8 cellular contexts compared by ENCODE assay signal in the genomic region with DNA sequence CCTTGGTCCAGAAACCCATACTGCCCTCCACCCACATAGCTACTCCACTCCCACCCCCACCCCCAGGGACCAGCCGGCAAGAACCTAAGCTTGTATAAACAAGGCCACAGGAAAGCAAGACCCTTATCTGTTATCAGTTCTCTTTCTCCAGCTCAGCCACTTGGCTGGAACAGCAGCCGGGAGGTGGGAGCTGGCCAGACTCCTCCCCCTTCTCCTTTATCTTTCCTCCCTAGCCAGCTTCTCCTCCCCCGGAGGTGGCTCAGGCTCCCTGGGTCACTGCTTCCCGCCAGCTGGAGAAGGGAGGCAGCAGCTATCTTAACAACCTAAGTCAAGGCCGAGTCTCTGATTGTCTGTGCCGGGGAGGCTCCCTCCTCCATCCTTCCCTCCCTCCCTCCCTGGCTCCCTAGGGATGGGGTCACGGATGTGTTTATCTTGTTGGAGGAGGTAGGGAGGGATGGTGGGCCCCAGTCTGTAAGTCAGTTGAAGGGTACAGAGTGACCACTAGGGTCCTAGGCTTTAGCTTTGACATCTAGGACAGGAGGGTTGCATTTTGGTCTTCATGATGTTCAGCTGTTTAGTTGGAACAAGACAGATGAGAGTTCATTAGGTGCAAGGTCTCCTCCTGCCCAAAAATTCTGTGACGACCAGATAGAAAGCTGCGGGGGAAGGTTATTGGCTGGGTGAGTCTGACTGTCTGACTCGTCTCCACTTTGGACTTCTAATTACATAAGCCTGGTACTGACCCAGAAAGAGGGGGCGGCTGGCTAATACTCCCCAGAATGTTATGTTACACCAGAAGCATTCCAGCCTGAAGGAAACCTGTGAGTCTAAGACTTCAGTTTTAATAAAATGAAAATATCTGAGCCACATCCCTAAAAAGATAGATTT. TPM values are rescaled to one million over a fixed set of nuclear protein-coding genes. Genes with fewer than 3 reads are reported as not detected.
DNase-seq lines count a peak whose midpoint lies in the region.

No MANE protein-coding gene starts in this region.

- intact Hi-C loops in cardiac septum (cut with DNase I) = no loop called here

- H3K36me3 ChIP-seq in SJCRH30 (no peaks in the 10 kb centered on the region), rectal smooth muscle tissue (ENCODE audit: control insufficient read depth, insufficient read depth, low read length) (no peaks in the 10 kb centered on the region)

- no peak overlapping the region for H3K9ac ChIP-seq in rectal smooth muscle tissue (ENCODE audit: low read length)

- DNase-seq in DMS 273 treated with DMSO at 0.1 percent for 48 hours (lab: John Stamatoyannopoulos, UW) = peak; percentile 77
- peak; percentile 67 to 78 for DNase-seq in SJCRH30
- DNase-seq in cardiac septum (ENCODE audit: low spot score) = peak; percentile 83
- no peak for DNase-seq in NCI-H510A treated with DMSO at 0.1 percent for 48 hours (lab: John Stamatoyannopoulos, UW)
- no peak for DNase-seq in activated CD8-positive, alpha-beta memory T cell treated with anti-CD3 and anti-CD28 coated beads for 24 hours
- DNase-seq in NCI-H1105 (lab: John Stamatoyannopoulos, UW) = no peak
- no peak for DNase-seq in activated naive CD4-positive, alpha-beta T cell treated with Interleukin-2 at 50 U/mL for 16 hours

- no peak overlapping the region for H3K4me3 ChIP-seq in SJCRH30
- no peak overlapping the region for H3K4me3 ChIP-seq in rectal smooth muscle tissue (ENCODE audit: low read length)

- no peaks in the 10 kb centered on the region for H3K9me3 ChIP-seq in SJCRH30 (replicated peaks)

- H3K27ac ChIP-seq in SJCRH30 = no peak overlapping the region
- peak overlapping the region; percentile 52 for H3K27ac ChIP-seq in rectal smooth muscle tissue (ENCODE audit: low read depth, low read length)

- H3K27me3 ChIP-seq in SJCRH30 = no peaks in the 10 kb centered on the region
- H3K27me3 ChIP-seq in rectal smooth muscle tissue (ENCODE audit: control insufficient read depth, insufficient read depth, low read length) = no peaks in the 10 kb centered on the region

- peaks cover 41% of the 10 kb centered on the region for H3K4me1 ChIP-seq in SJCRH30
- no peaks in the 10 kb centered on the region for H3K4me1 ChIP-seq in rectal smooth muscle tissue (ENCODE audit: control insufficient read depth, insufficient read depth, low read length)

RNA-seq across cellular contexts. Expression of a gene that starts 29.7 kb away (rescaled TPM):
- 67.4 and 70.3 TPM in 2 replicates for total RNA-seq in SJCRH30 (2014; rRNA removed; shearing (Covaris generic))
- 69.2 TPM for total RNA-seq in cardiac septum

Comparison
In these comparisons a context has a peak if more than half of its experiments do, and no peak if none do; other contexts are left out.
1. DNase-seq: peak in DMS 273 treated with DMSO at 0.1 percent for 48 hours (single experiment), SJCRH30 (2 of 2) and cardiac septum (single experiment); none in NCI-H510A treated with DMSO at 0.1 percent for 48 hours (single experiment), activated CD8-positive, alpha-beta memory T cell treated with anti-CD3 and anti-CD28 coated beads for 24 hours (single experiment), NCI-H1105 (single experiment) and activated naive CD4-positive, alpha-beta T cell treated with Interleukin-2 at 50 U/mL for 16 hours (single experiment).